In the genomic region with DNA sequence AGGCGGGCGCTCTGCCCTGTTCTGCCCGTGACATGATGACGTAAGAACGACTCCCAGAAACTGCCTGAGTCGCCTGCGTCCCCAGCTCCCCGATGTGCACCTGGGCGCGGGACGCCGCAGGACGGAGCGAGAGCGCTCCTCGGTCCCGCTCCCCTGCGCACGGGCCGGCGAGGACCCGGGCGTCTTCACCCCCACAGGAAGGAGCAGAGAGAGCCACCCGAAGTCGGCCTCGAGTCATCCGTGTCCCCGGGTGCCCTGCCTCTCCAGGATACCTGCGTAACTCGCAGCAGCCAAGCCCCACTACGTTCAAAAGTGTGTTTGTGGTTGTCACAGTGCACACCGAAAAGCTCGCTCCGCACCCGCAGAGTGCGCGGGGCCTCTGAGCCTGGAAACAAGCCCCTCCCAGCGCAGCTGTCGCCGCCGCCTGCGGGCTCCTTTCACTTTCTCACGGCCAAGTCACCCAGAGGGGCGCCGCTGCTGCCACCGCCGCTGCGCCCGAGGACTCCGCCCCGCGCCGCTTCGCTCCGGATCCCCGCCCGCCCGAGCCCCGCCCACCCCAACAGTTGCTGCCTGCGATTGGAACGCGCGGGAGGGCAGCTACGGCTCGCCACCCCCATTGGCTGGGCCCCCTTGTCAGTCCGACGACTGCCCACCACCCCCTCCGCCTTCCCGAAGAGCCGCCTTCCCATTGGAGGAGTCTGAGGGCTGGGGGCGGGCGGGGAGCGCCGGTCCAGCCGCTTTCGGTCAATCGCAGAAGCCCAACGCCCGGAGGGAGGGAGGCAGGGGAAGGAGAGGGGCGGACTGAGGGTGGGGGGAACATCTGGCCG, we compare ENCODE assay signal across 8 cellular contexts. TPM values are rescaled to one million over a fixed set of nuclear protein-coding genes. Genes with fewer than 3 reads are reported as not detected.
A peak's percentile ranks its signal among the peaks of the same experiment; 100 is the strongest.
DNase-seq lines count a peak whose midpoint lies in the region; ATAC-seq and TF ChIP-seq lines count a peak whose summit lies in the region.

No MANE protein-coding gene starts in this region.

- peak; percentile 80 for ATAC-seq in HG02571 (IDR thresholded peaks at IDR 0.05; ENCODE audit: unreplicated experiment)

- peaks cover 38% of the 10 kb centered on the region for H3K4me1 ChIP-seq in suprapubic skin

- no peak for TF ChIP-seq EP300 in suprapubic skin (IDR thresholded peaks at IDR 0.05)

- DNase-seq in GM06990 (ENCODE audit: extremely low read depth, insufficient read length) = peak; percentile 100
- peak; percentile 99 for DNase-seq in NB4 (ENCODE audit: low read depth)
- peak; percentile 98 for DNase-seq in SK-N-DZ (ENCODE audit: low spot score)
- peak; percentile 97 for DNase-seq in activated naive CD4-positive, alpha-beta T cell treated with anti-CD3 and anti-CD28 coated beads, Interleukin-2, amount 50 U/mL, for 16 hours
- DNase-seq in globus pallidus (ENCODE audit: low spot score) = peak; percentile 99
- peak; percentile 68 to 100 (median 98) for DNase-seq in nucleus accumbens (lab: John Stamatoyannopoulos, UW)
- peak; percentile 99 to 100 for DNase-seq in suprapubic skin (ENCODE audit: low spot score in 2 of 2)

- peak overlapping the region; percentile 97 for H3K27ac ChIP-seq in suprapubic skin

- no peaks in the 10 kb centered on the region for H3K9me3 ChIP-seq in suprapubic skin

- no peaks in the 10 kb centered on the region for H3K27me3 ChIP-seq in GM06990 (replicated peaks; ENCODE audit: control insufficient read depth, insufficient read depth, low read length)
- H3K27me3 ChIP-seq in suprapubic skin = no peaks in the 10 kb centered on the region

- 0% methylated on average over 12 of the region's 81 CpGs for WGBS in suprapubic skin

- TF ChIP-seq CTCF in GM06990 (IDR thresholded peaks at IDR 0.05; ENCODE audit: insufficient read depth, low read length, poor library complexity, severe bottlenecking) = no peak
- no peak for TF ChIP-seq CTCF in NB4 (IDR thresholded peaks at IDR 0.05; ENCODE audit: low read depth, low read length)
- no peak for TF ChIP-seq CTCF in suprapubic skin (IDR thresholded peaks at IDR 0.05)

- H3K4me3 ChIP-seq in GM06990 (replicated peaks; ENCODE audit: low read depth, low read length) (peak overlapping the region; percentile 90), NB4 (ENCODE audit: low read depth, low read length) (peak overlapping the region; percentile 85), suprapubic skin (peak overlapping the region; percentile 86)

- peak; percentile 70 for TF ChIP-seq POLR2A in NB4 (IDR thresholded peaks at IDR 0.05; ENCODE audit: extremely low read depth, insufficient read length)
- peak; percentile 81 to 85 for TF ChIP-seq POLR2A in suprapubic skin (IDR thresholded peaks at IDR 0.05)

- H3K36me3 ChIP-seq in GM06990 (ENCODE audit: control insufficient read depth, insufficient read depth, low read length) (no peaks in the 10 kb centered on the region), suprapubic skin (no peaks in the 10 kb centered on the region)

RNA-seq across cellular contexts. Expression of a gene that starts 3.1 kb away (rescaled TPM):
- polyA plus RNA-seq in SK-N-DZ (2014; cell fraction: cytosol; rRNA removed) = 55.1 and 57.2 TPM in 2 replicates
- 83.0 and 125 TPM in 2 replicates for polyA plus RNA-seq in SK-N-DZ (2014; cell fraction: nucleus; rRNA removed)
- total RNA-seq in suprapubic skin = 10 to 100 TPM in 3 of 4 donors, 1 to 10 TPM in 1; 6.7 to 14.7 (median 11.8) TPM

Comparison
In these comparisons a context has a peak if more than half of its experiments do, and no peak if none do; other contexts are left out.
1. Peak in every context shown above with its lines: DNase-seq, ATAC-seq, H3K4me3 ChIP-seq and H3K27ac ChIP-seq.